ENCODE assay signal across 17 cellular contexts in the genomic region with DNA sequence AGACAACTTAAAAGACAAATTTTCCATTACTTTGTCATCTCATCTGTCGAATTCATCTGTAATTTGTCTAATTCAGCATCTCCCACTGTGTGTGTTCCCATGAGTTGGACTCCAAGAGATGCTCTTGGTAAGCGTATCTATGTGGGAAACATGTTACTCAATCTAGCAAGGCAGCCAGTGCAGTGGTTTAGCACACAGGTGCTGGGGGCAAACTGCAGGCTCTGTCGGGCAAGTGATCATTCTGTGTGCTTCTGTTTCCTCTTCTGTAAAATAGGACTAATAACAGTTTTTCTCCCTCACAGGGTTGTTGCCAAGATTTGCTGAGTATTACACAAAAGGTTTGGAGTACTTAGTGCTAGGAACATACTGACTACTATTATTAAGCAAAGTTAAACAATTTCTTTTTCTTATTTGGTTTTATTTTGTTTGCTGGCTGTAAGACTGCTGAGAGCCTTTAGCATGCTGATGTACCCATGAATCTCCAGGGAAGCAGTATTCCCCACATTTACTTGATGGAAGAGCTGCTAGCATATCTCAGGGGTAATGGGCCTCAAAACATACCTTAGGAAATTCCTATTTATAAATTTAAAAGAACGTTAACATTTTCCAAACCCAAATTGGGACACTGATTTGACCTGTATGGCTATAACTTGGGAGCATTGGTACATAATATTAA. TPM values are rescaled to one million over a fixed set of nuclear protein-coding genes. Genes with fewer than 3 reads are reported as not detected.
A peak's percentile ranks its signal among the peaks of the same experiment; 100 is the strongest.
DNase-seq lines count a peak whose midpoint lies in the region; ATAC-seq and TF ChIP-seq lines count a peak whose summit lies in the region.
"Had no signal": no experiment of that assay in that cellular context is flagged by ENCODE, and none has a peak within 500 bp of the region (broad histone marks: within the 10 kb centered on the region; RNA-seq: fewer than 3 reads in every experiment).

No MANE protein-coding gene starts in this region.

- H3K9ac ChIP-seq in SU-DHL-6 (ENCODE audit: low read length), result no peak overlapping the region

- whole genome bisulfite sequencing in right cardiac atrium, result 67% methylated on average over 4 of the region's 4 CpGs

- ATAC-seq in Right ventricle myocardium inferior (no peak), right cardiac atrium (no peak), HG03432 (IDR thresholded peaks at IDR 0.05; ENCODE audit: unreplicated experiment) (peak; percentile 47)
- ATAC-seq: gastrocnemius medialis had no signal

- H3K4me2 ChIP-seq in SU-DHL-6 (ENCODE audit: low read depth, low read length, poor library complexity, severe bottlenecking), result peak overlapping the region; percentile 91

- intact Hi-C loops in Right ventricle myocardium inferior (cut with DNase I), result loop anchor here (10.0 kb wide), 1 partner anchor 324 kb away; no protein-coding TSS in a partner anchor
- intact Hi-C loops in right cardiac atrium (cut with DNase I), result loop anchor here in 1 of 4 donors (10.0 kb wide), 1 partner anchor 354 kb away; no protein-coding TSS in a partner anchor

- peak overlapping the region; percentile 52 for H2AFZ ChIP-seq in SU-DHL-6 (ENCODE audit: low read depth, low read length, severe bottlenecking)

- DNase-seq in Right ventricle myocardium inferior (ENCODE audit: missing footprints) (peak; percentile 41), right cardiac atrium (no peak), kidney glomerular epithelial cell (lab: John Stamatoyannopoulos, UW) (no peak), AG20443 (ENCODE audit: low spot score) (no peak)
- no peak for DNase-seq in stimulated activated CD4-positive, alpha-beta T cell treated with anti-CD3 and anti-CD28 coated beads, Interleukin-12 subunit alpha, Interleukin-12 subunit beta, amount 100 ng/mL, for 4 hours
- no peak for DNase-seq in activated T-cell treated with anti-CD3 and anti-CD28 coated beads, Interleukin-2, amount 50 U/mL, for 48 hours
- DNase-seq: ACHN; activated CD4-positive, alpha-beta T cell treated with anti-CD3 and anti-CD28 coated beads, Interleukin-2, amount 50 U/mL, for 1 hour; activated gamma-delta T cell; gastrocnemius medialis; NCI-H1694; T-helper 1 cell; uterus had no signal

- H3K9me3 ChIP-seq in right cardiac atrium (ENCODE audit: control insufficient read depth, low read length) (no peaks in the 10 kb centered on the region), SU-DHL-6 (ENCODE audit: insufficient read depth, low read length) (no peaks in the 10 kb centered on the region)
- H3K9me3 ChIP-seq: gastrocnemius medialis, uterus had no signal

- H3K9me2 ChIP-seq in SU-DHL-6 (replicated peaks; ENCODE audit: insufficient read depth, low read length), result no peaks in the 10 kb centered on the region

- no peak for TF ChIP-seq CTCF in SU-DHL-6 (IDR thresholded peaks at IDR 0.05; ENCODE audit: insufficient read depth, low read length, poor library complexity, severe bottlenecking)

- no peaks in the 10 kb centered on the region for H3K36me3 ChIP-seq in SU-DHL-6 (ENCODE audit: low read length)
- H3K36me3 ChIP-seq: gastrocnemius medialis, uterus had no signal

- H3F3A ChIP-seq in SU-DHL-6 (ENCODE audit: insufficient read depth), result no peaks in the 10 kb centered on the region

- no peaks in the 10 kb centered on the region for H3K79me2 ChIP-seq in SU-DHL-6 (ENCODE audit: insufficient read depth, low read length)

- H3K4me3 ChIP-seq in right cardiac atrium (ENCODE audit: low read length) (no peak overlapping the region), SU-DHL-6 (ENCODE audit: insufficient read depth, low read length, poor library complexity, severe bottlenecking) (no peak overlapping the region)
- H3K4me3 ChIP-seq: gastrocnemius medialis, uterus had no signal

- H4K20me1 ChIP-seq in SU-DHL-6 (ENCODE audit: low read depth, low read length), result no peaks in the 10 kb centered on the region

- no peaks in the 10 kb centered on the region for H3K4me1 ChIP-seq in right cardiac atrium (ENCODE audit: control insufficient read depth, insufficient read depth, low read length)
- H3K4me1 ChIP-seq: gastrocnemius medialis, uterus had no signal

- H3K27ac ChIP-seq in right cardiac atrium (ENCODE audit: low read length) (no peak overlapping the region), SU-DHL-6 (ENCODE audit: low read depth, low read length) (peak overlapping the region; percentile 57)
- H3K27ac ChIP-seq: gastrocnemius medialis, uterus had no signal

- no peaks in the 10 kb centered on the region for H3K27me3 ChIP-seq in right cardiac atrium (ENCODE audit: control insufficient read depth, insufficient read depth)
- H3K27me3 ChIP-seq in SU-DHL-6 (ENCODE audit: low read length), result no peaks in the 10 kb centered on the region
- H3K27me3 ChIP-seq: uterus had no signal

RNA-seq across cellular contexts. Expression of a gene that starts 0.7 kb away (rescaled TPM):
- total RNA-seq in Right ventricle myocardium inferior (0.92 TPM), right cardiac atrium (under 1 TPM in 3 of 4 donors, not detected in 1; 0.20 to 0.94 (median 0.76) TPM)
- 0.11 TPM for polyA plus RNA-seq in right cardiac atrium
- total RNA-seq: kidney epithelial cell had no signal
- polyA plus RNA-seq: neural cell had no signal

RNA-seq across cellular contexts. Expression of a gene that starts 30.6 kb away (rescaled TPM):
- total RNA-seq in Right ventricle myocardium inferior, result 66.4 TPM
- 10 to 100 TPM; 37.9 to 75.5 (median 44.8) TPM for total RNA-seq in right cardiac atrium
- 23.5 TPM for polyA plus RNA-seq in right cardiac atrium
